Comparison of ENCODE assay signal across 8 cellular contexts in the genomic region with DNA sequence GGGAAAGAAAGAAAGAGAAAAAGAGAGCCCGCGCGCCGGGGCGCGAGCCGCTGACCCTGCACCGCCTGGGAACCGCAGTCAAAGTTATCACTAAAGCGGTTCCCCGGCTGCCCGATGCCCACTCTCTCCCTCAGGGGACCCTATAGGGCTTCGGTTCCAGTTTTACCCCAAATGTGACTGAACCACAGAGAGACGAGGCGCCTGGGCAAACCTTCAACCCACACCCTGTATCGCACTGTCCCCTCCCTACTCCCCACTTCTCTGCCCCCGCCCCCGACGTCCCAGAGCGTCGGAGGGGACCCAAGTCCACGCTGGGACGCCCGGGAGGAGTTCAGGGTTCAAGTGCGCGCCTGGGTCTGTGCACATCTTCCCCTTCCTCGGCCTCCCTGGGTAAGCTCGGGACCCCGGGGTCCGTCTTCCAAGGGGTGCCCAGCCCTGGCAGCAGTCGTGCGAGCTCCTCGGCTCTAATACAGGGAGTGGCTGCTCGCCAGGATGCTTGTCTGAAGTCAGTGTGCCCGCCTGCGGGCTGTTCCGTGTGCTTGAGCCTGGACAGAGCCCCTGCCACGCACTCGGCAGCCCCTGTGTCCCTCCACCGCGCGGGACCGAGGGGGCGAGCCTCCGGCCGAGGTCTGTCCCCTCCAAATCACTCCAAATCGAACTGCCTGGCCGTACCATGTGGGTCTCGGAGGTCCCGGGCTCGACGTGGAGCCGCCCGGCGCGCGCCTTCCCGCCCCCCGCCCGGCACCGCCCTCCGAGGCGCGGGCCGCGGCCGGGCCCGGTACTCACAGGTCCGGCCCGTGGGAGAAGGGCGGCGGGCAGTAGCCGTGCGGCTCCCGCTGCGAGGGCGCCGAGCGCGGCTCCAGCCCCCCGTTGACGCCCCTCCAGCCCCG. TPM values are rescaled to one million over a fixed set of nuclear protein-coding genes. Genes with fewer than 3 reads are reported as not detected.
A peak's percentile ranks its signal among the peaks of the same experiment; 100 is the strongest.
DNase-seq lines count a peak whose midpoint lies in the region; ATAC-seq, FAIRE-seq and TF ChIP-seq lines count a peak whose summit lies in the region.

No MANE protein-coding gene starts in this region.

- H3K27me3 ChIP-seq in ovary, result no peaks in the 10 kb centered on the region

- WGBS in ovary, 3 donors, result 0 to 1% (median 1%) methylated on average over 50 to 83 of the region's 83 CpGs

- peak overlapping the region; percentile 89 for H3K4me3 Mint-ChIP-seq in activated T-cell treated with anti-CD3 and anti-CD28 coated beads, Interleukin-2, amount 50 U/mL, for 4 hours

- DNase-seq in ELF-1 (ENCODE audit: low read depth, low spot score), result peak; percentile 39
- DNase-seq in Jurkat, Clone E6-1 (ENCODE audit: low read depth, low spot score), result no peak
- no peak for DNase-seq in activated T-cell treated with anti-CD3 and anti-CD28 coated beads, Interleukin-2, amount 50 U/mL, for 4 hours
- DNase-seq in frontal cortex (ENCODE audit: low spot score in 2 of 2), result peak; percentile 44 to 51
- DNase-seq in ovary, result peak in 4 of 5 donors; percentile 18 to 47 (median 24)
- no peak for DNase-seq in amniotic stem cell (lab: John Stamatoyannopoulos, UW)
- DNase-seq in NCI-H2107 treated with DMSO at 0.1 percent for 48 hours (lab: John Stamatoyannopoulos, UW; ENCODE audit: unreplicated experiment), result no peak

- peaks cover 32% of the 10 kb centered on the region for H3K27me3 Mint-ChIP-seq in activated T-cell treated with anti-CD3 and anti-CD28 coated beads, Interleukin-2, amount 50 U/mL, for 4 hours (ENCODE audit: low read depth)

- ATAC-seq in GM21723 (IDR thresholded peaks at IDR 0.05; ENCODE audit: unreplicated experiment), result peak; percentile 39
- peak; percentile 48 to 57 for ATAC-seq in activated T-cell treated with anti-CD3 and anti-CD28 coated beads, Interleukin-2, amount 50 U/mL, for 4 hours

- peak overlapping the region; percentile 37 for H3K4me3 ChIP-seq in Jurkat, Clone E6-1 (ENCODE audit: low read length)
- H3K4me3 ChIP-seq in ovary, result peak overlapping the region; percentile 50

- no peak for TF ChIP-seq POLR2A in ovary (IDR thresholded peaks at IDR 0.05)

- no peaks in the 10 kb centered on the region for H3K9me3 Mint-ChIP-seq in activated T-cell treated with anti-CD3 and anti-CD28 coated beads, Interleukin-2, amount 50 U/mL, for 4 hours

- H3K36me3 ChIP-seq in ovary, result no peaks in the 10 kb centered on the region

- intact Hi-C loops in ovary (cut with DNase I), result no loop called here

- H3K9me3 ChIP-seq in ovary, result no peaks in the 10 kb centered on the region

- H3K4me1 ChIP-seq in ovary (ENCODE audit: insufficient read depth), result peaks cover 1% of the 10 kb centered on the region

- no peak for TF ChIP-seq EP300 in ovary (IDR thresholded peaks at IDR 0.05)

- peak overlapping the region in 1 of 2 donors; percentile 35 for H3K27ac ChIP-seq in ovary

- no peaks in the 10 kb centered on the region for H3K36me3 Mint-ChIP-seq in activated T-cell treated with anti-CD3 and anti-CD28 coated beads, Interleukin-2, amount 50 U/mL, for 4 hours (ENCODE audit: insufficient read depth)

- FAIRE-seq in frontal cortex (lab: Jason Lieb, UNC), result no peak

- peaks cover 14% of the 10 kb centered on the region for H3K4me1 Mint-ChIP-seq in activated T-cell treated with anti-CD3 and anti-CD28 coated beads, Interleukin-2, amount 50 U/mL, for 4 hours (ENCODE audit: low read depth)

- TF ChIP-seq CTCF in ovary (IDR thresholded peaks at IDR 0.05), result no peak

RNA-seq across cellular contexts. Expression of a gene that starts 0.9 kb away (rescaled TPM):
- not detected for polyA plus RNA-seq in Jurkat, Clone E6-1 (2012; ENCODE audit: insufficient read depth, insufficient read length)
- under 1 TPM in 2 of 3 donors, not detected in 1; 0.33 to 0.63 TPM for total RNA-seq in activated T-cell treated with anti-CD3 and anti-CD28 coated beads, Interleukin-2, amount 50 U/mL, for 4 hours
- 9.4 TPM for total RNA-seq in frontal cortex
- total RNA-seq in ovary, result 1 to 10 TPM in 1 of 7 donors, under 1 TPM in 6; 0.11 to 1.4 (median 0.25) TPM
- polyA plus RNA-seq in ovary, result under 1 TPM; 0.40 to 0.58 TPM

Comparison
In these comparisons a context has a peak if more than half of its experiments do, and no peak if none do; other contexts are left out.
1. DNase-seq: peak in ELF-1 (single experiment), frontal cortex (2 of 2) and ovary (4 of 5); none in Jurkat, Clone E6-1 (single experiment), activated T-cell treated with anti-CD3 and anti-CD28 coated beads, Interleukin-2, amount 50 U/mL, for 4 hours (single experiment), amniotic stem cell (single experiment) and NCI-H2107 treated with DMSO at 0.1 percent for 48 hours (single experiment).